10 cellular contexts compared by ENCODE assay signal in genomic region chr2:152647417-152648010, GRCh38.
DNase-seq lines count a peak whose midpoint lies in the region; ATAC-seq and TF ChIP-seq lines count a peak whose summit lies in the region.
"Had no signal": no experiment of that assay in that cellular context is flagged by ENCODE, and none has a peak within 500 bp of the region (broad histone marks: within the 10 kb centered on the region; RNA-seq: fewer than 3 reads in every experiment).

No MANE protein-coding gene starts in this region.

- H3K4me3 Mint-ChIP-seq in activated naive CD8-positive, alpha-beta T cell = no peak overlapping the region
- no peak overlapping the region for H3K4me3 Mint-ChIP-seq in activated naive CD8-positive, alpha-beta T cell treated with anti-CD3 and anti-CD28 coated beads, Interleukin-2, amount 50 U/mL, for 24 hours
- no peak overlapping the region for H3K4me3 Mint-ChIP-seq in chondrocyte (ENCODE audit: unreplicated experiment)
- H3K4me3 Mint-ChIP-seq: B cell had no signal

- DNase-seq in activated naive CD8-positive, alpha-beta T cell treated with anti-CD3 and anti-CD28 coated beads, Interleukin-2, amount 50 U/mL, for 24 hours = no peak
- DNase-seq in chondrocyte (ENCODE audit: low spot score) (no peak), lung (ENCODE audit: low spot score) (peak; percentile 48), vagina (ENCODE audit: extremely low spot score in 2 of 2) (no peak), A673 (ENCODE audit: low spot score) (no peak), spleen (no peak), NCI-H526 (lab: John Stamatoyannopoulos, UW) (no peak)
- DNase-seq: activated naive CD4-positive, alpha-beta T cell treated with Interleukin-2 at 50 U/mL for 16 hours had no signal

- H3K27ac ChIP-seq in lung (ENCODE audit: low read depth in 1 of 2, low read length in 1 of 2) (peak overlapping the region in 1 of 2 donors; percentile 79), vagina (peak overlapping the region; percentile 2), A673 (ENCODE audit: low read depth, low read length, poor library complexity, severe bottlenecking) (no peak overlapping the region), spleen (peak overlapping the region in 1 of 8 donors; percentile 9)

- POLR2A ChIA-PET in A673 (lab: Charles Lee; ENCODE audit: low non-redundant PET) = no interaction called here

- H3K9me3 ChIP-seq in lung (ENCODE audit: control insufficient read depth in 2 of 2, insufficient read depth in 1 of 2, low read length in 1 of 2) = no peaks in the 10 kb centered on the region
- H3K9me3 ChIP-seq in vagina = no peaks in the 10 kb centered on the region
- H3K9me3 ChIP-seq in A673 (ENCODE audit: low read depth, low read length, poor library complexity, severe bottlenecking) = no peaks in the 10 kb centered on the region
- no peaks in the 10 kb centered on the region for H3K9me3 ChIP-seq in spleen

- H3K4me1 Mint-ChIP-seq in activated naive CD8-positive, alpha-beta T cell (ENCODE audit: low read depth) = peaks cover 2% of the 10 kb centered on the region
- no peaks in the 10 kb centered on the region for H3K4me1 Mint-ChIP-seq in activated naive CD8-positive, alpha-beta T cell treated with anti-CD3 and anti-CD28 coated beads, Interleukin-2, amount 50 U/mL, for 24 hours
- peaks cover 17% of the 10 kb centered on the region for H3K4me1 Mint-ChIP-seq in chondrocyte (ENCODE audit: low read depth)
- H3K4me1 Mint-ChIP-seq: B cell had no signal

- H3K27me3 Mint-ChIP-seq in activated naive CD8-positive, alpha-beta T cell = no peaks in the 10 kb centered on the region
- H3K27me3 Mint-ChIP-seq in activated naive CD8-positive, alpha-beta T cell treated with anti-CD3 and anti-CD28 coated beads, Interleukin-2, amount 50 U/mL, for 24 hours = no peaks in the 10 kb centered on the region
- no peaks in the 10 kb centered on the region for H3K27me3 Mint-ChIP-seq in chondrocyte (ENCODE audit: low read depth)
- H3K27me3 Mint-ChIP-seq: B cell had no signal

- peak overlapping the region; percentile 18 for H3K27ac Mint-ChIP-seq in activated naive CD8-positive, alpha-beta T cell
- H3K27ac Mint-ChIP-seq in activated naive CD8-positive, alpha-beta T cell treated with anti-CD3 and anti-CD28 coated beads, Interleukin-2, amount 50 U/mL, for 24 hours = no peak overlapping the region
- H3K27ac Mint-ChIP-seq in chondrocyte (ENCODE audit: unreplicated experiment) = peak overlapping the region; percentile 13
- H3K27ac Mint-ChIP-seq: B cell had no signal

- H3K36me3 ChIP-seq in lung (ENCODE audit: control insufficient read depth in 2 of 2, insufficient read depth in 2 of 2, low read length in 2 of 2) (peaks cover 2 to 18% of the 10 kb centered on the region in 2 donors), vagina (peaks cover 0 to under 1% of the 10 kb centered on the region in 2 donors), A673 (ENCODE audit: insufficient read depth, low read length, poor library complexity, severe bottlenecking) (peaks cover 32% of the 10 kb centered on the region), spleen (peaks cover 0 to 92% (median 3%) of the 10 kb centered on the region in 6 donors)

- peaks cover 2% of the 10 kb centered on the region for H3K36me3 Mint-ChIP-seq in activated naive CD8-positive, alpha-beta T cell
- H3K36me3 Mint-ChIP-seq in activated naive CD8-positive, alpha-beta T cell treated with anti-CD3 and anti-CD28 coated beads, Interleukin-2, amount 50 U/mL, for 24 hours (ENCODE audit: low read depth) = peaks cover 6% of the 10 kb centered on the region
- peaks cover 10% of the 10 kb centered on the region for H3K36me3 Mint-ChIP-seq in chondrocyte (ENCODE audit: low read depth)

- ATAC-seq in activated naive CD8-positive, alpha-beta T cell treated with anti-CD3 and anti-CD28 coated beads, Interleukin-2, amount 50 U/mL, for 24 hours = no peak
- ATAC-seq in lung (ENCODE audit: insufficient read depth, low FRiP score) = no peak

- 56 to 77% methylated on average over 10 of the region's 10 CpGs for WGBS in lung, 2 donors
- WGBS in spleen, 5 donors = 87 to 91% (median 89%) methylated on average over 10 of the region's 10 CpGs

- no peaks in the 10 kb centered on the region for H3K9me3 Mint-ChIP-seq in activated naive CD8-positive, alpha-beta T cell (ENCODE audit: low read depth)
- H3K9me3 Mint-ChIP-seq in activated naive CD8-positive, alpha-beta T cell treated with anti-CD3 and anti-CD28 coated beads, Interleukin-2, amount 50 U/mL, for 24 hours = no peaks in the 10 kb centered on the region
- no peaks in the 10 kb centered on the region for H3K9me3 Mint-ChIP-seq in chondrocyte (ENCODE audit: low read depth)

- H3K4me3 ChIP-seq in lung (no peak overlapping the region), vagina (no peak overlapping the region), A673 (ENCODE audit: low read depth, low read length, poor library complexity, severe bottlenecking) (no peak overlapping the region), spleen (no peak overlapping the region)

- TF ChIP-seq POLR2A in vagina (IDR thresholded peaks at IDR 0.05) (no peak), spleen (IDR thresholded peaks at IDR 0.05) (no peak)

- CTCF ChIA-PET in A673 (lab: Charles Lee) = interaction anchor here (1.0 kb wide), 1 partner anchor 472 kb away, joined by 3 read pairs; the partner anchor contains the start of gene STAM2

- intact Hi-C loops in vagina (cut with DNase I) = no loop called here
- intact Hi-C loops in A673 (cut with micrococcal nuclease; ENCODE audit: unreplicated experiment) = no loop called here
- intact Hi-C loops in spleen (cut with DNase I; ENCODE audit: low total_unique reads) = no loop called here

- BruUV-seq in A673 (replicated peaks; lab: Mats Ljungman, UMichigan) = no TSS peak

- TF ChIP-seq CTCF in chondrocyte (IDR thresholded peaks at IDR 0.05) (no peak), lung (IDR thresholded peaks at IDR 0.05; ENCODE audit: control extremely low read depth, extremely low read depth) (no peak), vagina (IDR thresholded peaks at IDR 0.05) (no peak), A673 (conservative IDR thresholded peaks at IDR 0.05; ENCODE audit: low read depth, low read length) (no peak), spleen (IDR thresholded peaks at IDR 0.05 in 8 of 11, conservative IDR thresholded peaks at IDR 0.05 in 3 of 11) (no peak)

- H3K27me3 ChIP-seq in lung (ENCODE audit: control insufficient read depth, insufficient read depth) = no peaks in the 10 kb centered on the region
- H3K27me3 ChIP-seq in vagina = no peaks in the 10 kb centered on the region
- no peaks in the 10 kb centered on the region for H3K27me3 ChIP-seq in A673 (replicated peaks; ENCODE audit: insufficient read depth, low read depth, low read length, poor library complexity)
- no peaks in the 10 kb centered on the region for H3K27me3 ChIP-seq in spleen (replicated peaks in 1 of 7)

- H3K4me1 ChIP-seq in lung (ENCODE audit: control insufficient read depth in 2 of 2, insufficient read depth in 2 of 2, low read length in 2 of 2) (peaks cover 3 to 4% of the 10 kb centered on the region in 2 donors), vagina (peaks cover 35% of the 10 kb centered on the region), A673 (ENCODE audit: insufficient read depth, low read length, poor library complexity, severe bottlenecking) (peaks cover 5% of the 10 kb centered on the region), spleen (peaks cover 0 to 12% (median 0%) of the 10 kb centered on the region in 6 donors)
